9 cellular contexts compared by ENCODE assay signal in genomic region chr5:59661939-59662615, GRCh38.
DNase-seq lines count a peak whose midpoint lies in the region; ATAC-seq and TF ChIP-seq lines count a peak whose summit lies in the region.
"Had no signal": no experiment of that assay in that cellular context is flagged by ENCODE, and none has a peak within 500 bp of the region (broad histone marks: within the 10 kb centered on the region; RNA-seq: fewer than 3 reads in every experiment).

No MANE protein-coding gene starts in this region.

- intact Hi-C loops in prostate gland (cut with DNase I): loop anchor here (10.0 kb wide), 1 partner anchor 477 kb away; no protein-coding TSS in a partner anchor

- H3K27ac ChIP-seq in prostate gland: peak overlapping the region; percentile 0 to 2

- no peaks in the 10 kb centered on the region for H3K36me3 Mint-ChIP-seq in chondrocyte (ENCODE audit: low read depth)
- no peaks in the 10 kb centered on the region for H3K36me3 Mint-ChIP-seq in effector memory CD8-positive, alpha-beta T cell (ENCODE audit: insufficient read depth)

- no peaks in the 10 kb centered on the region for H3K4me1 ChIP-seq in prostate gland (replicated peaks)

- H3K4me3 ChIP-seq in prostate gland: no peak overlapping the region

- peaks cover 32% of the 10 kb centered on the region for H3K4me1 Mint-ChIP-seq in chondrocyte (ENCODE audit: low read depth)
- peaks cover 0 to 1% of the 10 kb centered on the region in 2 donors for H3K4me1 Mint-ChIP-seq in effector memory CD8-positive, alpha-beta T cell (ENCODE audit: low read depth in 2 of 2)

- H3K9me3 Mint-ChIP-seq in chondrocyte (ENCODE audit: low read depth): no peaks in the 10 kb centered on the region
- H3K9me3 Mint-ChIP-seq in effector memory CD8-positive, alpha-beta T cell: no peaks in the 10 kb centered on the region

- 40% methylated on average over 4 of the region's 4 CpGs for WGBS in prostate gland

- no peaks in the 10 kb centered on the region for H3K9me3 ChIP-seq in prostate gland

- no peak overlapping the region for H3K4me3 Mint-ChIP-seq in chondrocyte (ENCODE audit: unreplicated experiment)
- H3K4me3 Mint-ChIP-seq in effector memory CD8-positive, alpha-beta T cell: no peak overlapping the region

- no peaks in the 10 kb centered on the region for H3K27me3 Mint-ChIP-seq in chondrocyte (ENCODE audit: low read depth)
- no peaks in the 10 kb centered on the region for H3K27me3 Mint-ChIP-seq in effector memory CD8-positive, alpha-beta T cell

- DNase-seq in HT1080 (ENCODE audit: low read depth) (peak; percentile 56), chondrocyte (ENCODE audit: low spot score) (no peak), prostate gland (ENCODE audit: low spot score) (no peak), midbrain (lab: John Stamatoyannopoulos, UW) (no peak), T1000 (lab: John Stamatoyannopoulos, UW) (no peak), T-helper 9 cell (no peak)
- no peak for DNase-seq in effector memory CD8-positive, alpha-beta T cell
- DNase-seq: nucleus accumbens had no signal

- no peaks in the 10 kb centered on the region for H3K27me3 ChIP-seq in prostate gland (replicated peaks; ENCODE audit: insufficient read depth)

- peak; percentile 54 for ATAC-seq in GM18868 (IDR thresholded peaks at IDR 0.05; ENCODE audit: unreplicated experiment)
- ATAC-seq in effector memory CD8-positive, alpha-beta T cell (replicated peaks): no peak

- H3K36me3 ChIP-seq in prostate gland: no peaks in the 10 kb centered on the region

- TF ChIP-seq CTCF in chondrocyte (IDR thresholded peaks at IDR 0.05) (no peak), prostate gland (IDR thresholded peaks at IDR 0.05) (no peak)

- TF ChIP-seq POLR2A in prostate gland (IDR thresholded peaks at IDR 0.05): no peak

- peak overlapping the region; percentile 66 for H3K27ac Mint-ChIP-seq in chondrocyte (ENCODE audit: unreplicated experiment)
- no peak overlapping the region for H3K27ac Mint-ChIP-seq in effector memory CD8-positive, alpha-beta T cell
